ENCODE assay signal across 22 cellular contexts in genomic region chr7:121901026-121901425, GRCh38. TPM values are rescaled to one million over a fixed set of nuclear protein-coding genes. Genes with fewer than 3 reads are reported as not detected.
DNase-seq lines count a peak whose midpoint lies in the region; ATAC-seq, FAIRE-seq and TF ChIP-seq lines count a peak whose summit lies in the region.
"Had no signal": no experiment of that assay in that cellular context is flagged by ENCODE, and none has a peak within 500 bp of the region (broad histone marks: within the 10 kb centered on the region; RNA-seq: fewer than 3 reads in every experiment).

No MANE protein-coding gene starts in this region.

- H3K4me3 ChIP-seq in GM12865 (ENCODE audit: low read depth, low read length) (no peak overlapping the region), lower lobe of right lung (no peak overlapping the region)
- H3K4me3 ChIP-seq: heart right ventricle, ovary, smooth muscle cell, vagina had no signal

- no peaks in the 10 kb centered on the region for H3K4me1 ChIP-seq in lower lobe of right lung
- H3K4me1 ChIP-seq: heart right ventricle, vagina had no signal

- no peak for FAIRE-seq in RCC 7860 (lab: Jason Lieb, UNC)

- ATAC-seq in GM19351 (IDR thresholded peaks at IDR 0.05; ENCODE audit: unreplicated experiment) (peak; percentile 88), HG02610 (IDR thresholded peaks at IDR 0.05; ENCODE audit: unreplicated experiment) (peak; percentile 77), HG03432 (IDR thresholded peaks at IDR 0.05; ENCODE audit: unreplicated experiment) (peak; percentile 77), lower lobe of right lung (no peak)
- no peak for ATAC-seq in activated T-helper 17 cell treated with anti-CD3 and anti-CD28 coated beads, Interleukin-2, amount 50 U/mL, for 72 hours (replicated peaks)
- ATAC-seq: heart right ventricle had no signal

- H3K36me3 ChIP-seq in lower lobe of right lung = no peaks in the 10 kb centered on the region
- H3K36me3 ChIP-seq: heart right ventricle, ovary, vagina had no signal

- H3K27me3 Mint-ChIP-seq in activated T-helper 17 cell treated with anti-CD3 and anti-CD28 coated beads, Interleukin-2, amount 50 U/mL, for 72 hours = no peaks in the 10 kb centered on the region
- H3K27me3 Mint-ChIP-seq: CD4-positive, alpha-beta T cell had no signal

- H3K27ac ChIP-seq in lower lobe of right lung = no peak overlapping the region
- H3K27ac ChIP-seq: heart right ventricle, ovary, vagina, VCaP had no signal

- no peaks in the 10 kb centered on the region for H3K9me3 ChIP-seq in lower lobe of right lung
- H3K9me3 ChIP-seq: heart right ventricle, ovary, vagina had no signal

- H3K27me3 ChIP-seq in lower lobe of right lung (ENCODE audit: low read depth) = no peaks in the 10 kb centered on the region
- H3K27me3 ChIP-seq: heart right ventricle, ovary, vagina had no signal

- TF ChIP-seq CTCF in GM12865 (IDR thresholded peaks at IDR 0.05; ENCODE audit: insufficient read depth, low read depth, low read length, missing control alignments) = no peak
- no peak for TF ChIP-seq CTCF in lower lobe of right lung (IDR thresholded peaks at IDR 0.05)

- H3K4me3 Mint-ChIP-seq in activated T-helper 17 cell treated with anti-CD3 and anti-CD28 coated beads, Interleukin-2, amount 50 U/mL, for 72 hours = no peak overlapping the region
- H3K4me3 Mint-ChIP-seq: CD4-positive, alpha-beta T cell had no signal

- H3K36me3 Mint-ChIP-seq in activated T-helper 17 cell treated with anti-CD3 and anti-CD28 coated beads, Interleukin-2, amount 50 U/mL, for 72 hours (ENCODE audit: low read depth) = no peaks in the 10 kb centered on the region

- DNase-seq in GM12865 (ENCODE audit: low read depth) = peak; percentile 10
- no peak for DNase-seq in RCC 7860 (ENCODE audit: low spot score)
- DNase-seq in Kasumi-1 (lab: John Stamatoyannopoulos, UW) = no peak
- DNase-seq in lower lobe of right lung = no peak
- DNase-seq: activated naive CD4-positive, alpha-beta T cell; CD4-positive, alpha-beta T cell; heart right ventricle; KG1; NCI-H146; ovary; stimulated activated naive CD4-positive, alpha-beta T cell treated with Interleukin-2 at 50 U/mL for 16 hours had no signal

- no peaks in the 10 kb centered on the region for H3K4me1 Mint-ChIP-seq in activated T-helper 17 cell treated with anti-CD3 and anti-CD28 coated beads, Interleukin-2, amount 50 U/mL, for 72 hours

- no peak overlapping the region for H3K27ac Mint-ChIP-seq in activated T-helper 17 cell treated with anti-CD3 and anti-CD28 coated beads, Interleukin-2, amount 50 U/mL, for 72 hours
- H3K27ac Mint-ChIP-seq: CD4-positive, alpha-beta T cell had no signal

- H3K9me3 Mint-ChIP-seq in activated T-helper 17 cell treated with anti-CD3 and anti-CD28 coated beads, Interleukin-2, amount 50 U/mL, for 72 hours = peaks cover 4% of the 10 kb centered on the region

- intact Hi-C loops in lower lobe of right lung (cut with DNase I) = no loop called here

RNA-seq across cellular contexts. Expression of gene PTPRZ1, which starts 28.1 kb away (rescaled TPM):
- total RNA-seq in activated T-helper 17 cell treated with anti-CD3 and anti-CD28 coated beads, Interleukin-2, amount 50 U/mL, for 72 hours = not detected
- 1.9 TPM for total RNA-seq in lower lobe of right lung
- total RNA-seq: A172; activated CD8-positive, alpha-beta memory T cell treated with anti-CD3 and anti-CD28 coated beads for 36 hours; CD4-positive, alpha-beta T cell; dermis microvascular lymphatic vessel endothelial cell; NCI-H460 had no signal

Comparison
In these comparisons a context has a peak if more than half of its experiments do, and no peak if none do; other contexts are left out.
1. ATAC-seq: peak in GM19351 (single experiment), HG02610 (single experiment) and HG03432 (single experiment); none in activated T-helper 17 cell treated with anti-CD3 and anti-CD28 coated beads, Interleukin-2, amount 50 U/mL, for 72 hours (single experiment) and lower lobe of right lung (0 of 2).